In genomic region chr20:1813101-1813529, GRCh38 we compare ENCODE assay signal across 1 cellular context.
TF ChIP-seq lines count a peak whose summit lies in the region.

No MANE protein-coding gene starts in this region.

TF ChIP-seq in HepG2, 621 proteins besides CTCF, POLR2A, EP300 and RAD21 (continued from another document):
- TF ChIP-seq ARID5B (CRISPR knock-in tag; IDR thresholded peaks at IDR 0.05) (peak; percentile 27; the same call in 1 of the 2 replicates), NAIF1 (CRISPR knock-in tag; IDR thresholded peaks at IDR 0.05; ENCODE audit: borderline replicate concordance) (no peak), ZBTB46 (CRISPR knock-in tag; IDR thresholded peaks at IDR 0.05; ENCODE audit: borderline replicate concordance) (no peak), KAT2B (IDR thresholded peaks at IDR 0.05; ENCODE audit: borderline replicate concordance, low read depth, low read length) (no peak), MED1 (CRISPR knock-in tag; IDR thresholded peaks at IDR 0.05) (no peak), AHDC1 (CRISPR knock-in tag; IDR thresholded peaks at IDR 0.05; ENCODE audit: borderline replicate concordance) (no peak), NR2F6 (IDR thresholded peaks at IDR 0.05) (peak; percentile 63), NR2F6 (CRISPR knock-in tag; IDR thresholded peaks at IDR 0.05) (peak; percentile 64), ZNF143 (CRISPR knock-in tag; IDR thresholded peaks at IDR 0.05) (no peak), SETDB1 (CRISPR knock-in tag; IDR thresholded peaks at IDR 0.05; ENCODE audit: borderline replicate concordance) (no peak), ZNF343 (CRISPR knock-in tag; IDR thresholded peaks at IDR 0.05) (no peak), RARA (CRISPR knock-in tag; IDR thresholded peaks at IDR 0.05) (peak; percentile 24; the same call in 1 of the 2 replicates), ZNF121 (CRISPR knock-in tag; IDR thresholded peaks at IDR 0.05) (peak; percentile 92), ZBTB7B (CRISPR knock-in tag; IDR thresholded peaks at IDR 0.05) (no peak), ZNF788 (CRISPR knock-in tag; IDR thresholded peaks at IDR 0.05; ENCODE audit: borderline replicate concordance) (no peak), KLF9 (CRISPR knock-in tag; IDR thresholded peaks at IDR 0.05; ENCODE audit: low read depth) (no peak), ZNF362 (CRISPR knock-in tag; IDR thresholded peaks at IDR 0.05; ENCODE audit: borderline replicate concordance) (0 out of 2 replicates have a peak, but pooled peaks have one; percentile 36), ZBTB20 (CRISPR knock-in tag; IDR thresholded peaks at IDR 0.05; ENCODE audit: borderline replicate concordance, low read depth) (no peak), GRHL1 (CRISPR knock-in tag; conservative IDR thresholded peaks at IDR 0.05) (no peak), ONECUT2 (CRISPR knock-in tag; IDR thresholded peaks at IDR 0.05) (no peak), ZBTB8A (CRISPR knock-in tag; IDR thresholded peaks at IDR 0.05; ENCODE audit: borderline replicate concordance, low read depth) (no peak), RXRB (CRISPR knock-in tag; IDR thresholded peaks at IDR 0.05; ENCODE audit: borderline replicate concordance) (peak; percentile 10; the same call in 1 of the 2 replicates), PAX8 (CRISPR knock-in tag; IDR thresholded peaks at IDR 0.05; ENCODE audit: borderline replicate concordance) (no peak), ATF4 (CRISPR knock-in tag; IDR thresholded peaks at IDR 0.05) (peak in 1 of 2 experiments; percentile 71; a peak in 2 of 4 replicates), SP2 (CRISPR knock-in tag; IDR thresholded peaks at IDR 0.05) (no peak), GTF2F1 (IDR thresholded peaks at IDR 0.05; ENCODE audit: low read length) (no peak), NR2F2 (IDR thresholded peaks at IDR 0.05; ENCODE audit: borderline replicate concordance, low read depth) (peak; percentile 46; the same call in 1 of the 2 replicates), CAMTA2 (CRISPR knock-in tag; IDR thresholded peaks at IDR 0.05; ENCODE audit: borderline replicate concordance) (no peak), CHD4 (IDR thresholded peaks at IDR 0.05; ENCODE audit: borderline replicate concordance, low read length) (no peak), ZBTB34 (CRISPR knock-in tag; IDR thresholded peaks at IDR 0.05) (no peak), ZFY (CRISPR knock-in tag; IDR thresholded peaks at IDR 0.05) (no peak), ZNF225 (CRISPR knock-in tag; IDR thresholded peaks at IDR 0.05) (no peak), PATZ1 (CRISPR knock-in tag; IDR thresholded peaks at IDR 0.05) (peak; percentile 67), ZNF770 (CRISPR knock-in tag; IDR thresholded peaks at IDR 0.05) (no peak), ZBTB25 (CRISPR knock-in tag; IDR thresholded peaks at IDR 0.05) (no peak), NR2F1 (CRISPR knock-in tag; IDR thresholded peaks at IDR 0.05) (peak in 1 of 2 experiments; percentile 36; a peak in 1 of 4 replicates), POGZ (CRISPR knock-in tag; IDR thresholded peaks at IDR 0.05) (no peak)
